In genomic region chr9:69579749-69580581, GRCh38 we compare ENCODE assay signal across 21 cellular contexts.
"Had no signal": no experiment of that assay in that cellular context is flagged by ENCODE, and none has a peak within 500 bp of the region (broad histone marks: within the 10 kb centered on the region; RNA-seq: fewer than 3 reads in every experiment).

No MANE protein-coding gene starts in this region.

- H3K27me3 Mint-ChIP-seq: activated naive CD8-positive, alpha-beta T cell treated with anti-CD3 and anti-CD28 coated beads for 36 hours; brain had no signal

- H3K9me3 ChIP-seq: lower lobe of right lung, neutrophil, right atrium auricular region, tibial nerve, uterus had no signal

- ATAC-seq: activated CD4-positive, CD25-positive, alpha-beta regulatory T cell treated with anti-CD3 and anti-CD28 coated beads, Interleukin-2, amount 50 U/mL, for 24 hours; lower lobe of right lung; naive thymus-derived CD4-positive, alpha-beta T cell had no signal

- H3K4me1 ChIP-seq: lower lobe of right lung, uterus had no signal

- H3K4me1 Mint-ChIP-seq: activated naive CD8-positive, alpha-beta T cell treated with anti-CD3 and anti-CD28 coated beads for 36 hours had no signal

- H3K27ac ChIP-seq: epithelial cell of prostate, lower lobe of right lung, neutrophil, skin epidermis, tibial nerve, uterus had no signal

- H3K9me3 Mint-ChIP-seq: activated naive CD8-positive, alpha-beta T cell treated with anti-CD3 and anti-CD28 coated beads for 36 hours; activated T-helper 1 cell treated with anti-CD3 and anti-CD28 coated beads, Interleukin-12 subunit alpha, Interleukin-12 subunit beta, Interleukin-2, Interleukin-4 antibody, amounts not matched to agents 30 ng/mL and 10 ng/mL and 1 ng/mL, durations not matched to agents 14 hours and 24 hours and 36 hours; T-helper 2 cell treated with Interferon-gamma antibody and Interleukin-4, amounts not matched to agents 5 μg/mL and 100 μg/mL, for 36 hours had no signal

- H3K27ac Mint-ChIP-seq: activated naive CD8-positive, alpha-beta T cell treated with anti-CD3 and anti-CD28 coated beads for 36 hours; activated T-helper 1 cell treated with anti-CD3 and anti-CD28 coated beads, Interleukin-12 subunit alpha, Interleukin-12 subunit beta, Interleukin-2, Interleukin-4 antibody, amounts not matched to agents 30 ng/mL and 10 ng/mL and 1 ng/mL, durations not matched to agents 14 hours and 24 hours and 36 hours; naive thymus-derived CD4-positive, alpha-beta T cell; progenitor cell of endocrine pancreas; T-helper 2 cell treated with Interferon-gamma antibody and Interleukin-4, amounts not matched to agents 5 μg/mL and 100 μg/mL, for 36 hours had no signal

- DNase-seq: activated CD4-positive, alpha-beta T cell treated with anti-CD3 and anti-CD28 coated beads, Interleukin-2, amount 50 U/mL, for 1 hour; activated naive CD8-positive, alpha-beta T cell treated with anti-CD3 and anti-CD28 coated beads for 36 hours; cortex of kidney; effector CD8-positive, alpha-beta T cell; head of caudate nucleus; lower lobe of right lung; naive thymus-derived CD4-positive, alpha-beta T cell; stimulated activated CD4-positive, alpha-beta T cell treated with anti-CD3 and anti-CD28 coated beads, Interleukin-4, amount 100 ng/mL, for 24 hours; stimulated activated naive CD4-positive, alpha-beta T cell treated with Interleukin-2 at 50 U/mL for 16 hours; substantia nigra; uterus had no signal

- H3K4me3 Mint-ChIP-seq: activated naive CD8-positive, alpha-beta T cell treated with anti-CD3 and anti-CD28 coated beads for 36 hours; activated T-helper 1 cell treated with anti-CD3 and anti-CD28 coated beads, Interleukin-12 subunit alpha, Interleukin-12 subunit beta, Interleukin-2, Interleukin-4 antibody, amounts not matched to agents 30 ng/mL and 10 ng/mL and 1 ng/mL, durations not matched to agents 14 hours and 24 hours and 36 hours; brain; naive thymus-derived CD4-positive, alpha-beta T cell; T-helper 2 cell treated with Interferon-gamma antibody and Interleukin-4, amounts not matched to agents 5 μg/mL and 100 μg/mL, for 36 hours had no signal

- H3K36me3 ChIP-seq: lower lobe of right lung, neutrophil, right atrium auricular region, tibial nerve, uterus had no signal

- H3K36me3 Mint-ChIP-seq: activated naive CD8-positive, alpha-beta T cell treated with anti-CD3 and anti-CD28 coated beads for 36 hours; naive thymus-derived CD4-positive, alpha-beta T cell had no signal

- H3K27me3 ChIP-seq: neutrophil, right atrium auricular region, tibial nerve, uterus had no signal

- H3K4me3 ChIP-seq: lower lobe of right lung, right atrium auricular region, skin epidermis, tibial nerve, uterus had no signal
